In genomic region chr15:31277335-31278055, GRCh38 we compare ENCODE assay signal across 20 cellular contexts. TPM values are rescaled to one million over a fixed set of nuclear protein-coding genes. Genes with fewer than 3 reads are reported as not detected.
DNase-seq lines count a peak whose midpoint lies in the region; ATAC-seq and TF ChIP-seq lines count a peak whose summit lies in the region.
"Had no signal": no experiment of that assay in that cellular context is flagged by ENCODE, and none has a peak within 500 bp of the region (broad histone marks: within the 10 kb centered on the region; RNA-seq: fewer than 3 reads in every experiment).

No MANE protein-coding gene starts in this region.

- intact Hi-C loops in vagina (cut with DNase I), result no loop called here

- no peaks in the 10 kb centered on the region for H3K27me3 ChIP-seq in vagina
- H3K27me3 ChIP-seq: body of pancreas, neural progenitor cell had no signal

- H3K27ac Mint-ChIP-seq in activated naive CD8-positive, alpha-beta T cell treated with anti-CD3 and anti-CD28 coated beads, Interleukin-2, amount 10 ng/mL, durations not matched to agents 7 days and 5 days, result peak overlapping the region; percentile 40
- H3K27ac Mint-ChIP-seq in activated naive CD8-positive, alpha-beta T cell treated with anti-CD3 and anti-CD28 coated beads for 36 hours, result no peak overlapping the region
- H3K27ac Mint-ChIP-seq in activated naive CD8-positive, alpha-beta T cell treated with anti-CD3 and anti-CD28 coated beads, Interleukin-2, amount 50 U/mL, for 24 hours, result peak overlapping the region; percentile 43
- H3K27ac Mint-ChIP-seq in neural crest cell (ENCODE audit: unreplicated experiment), result peak overlapping the region; percentile 19
- H3K27ac Mint-ChIP-seq: activated naive CD4-positive, alpha-beta T cell treated with anti-CD3 and anti-CD28 coated beads, Interleukin-2, amount 50 U/mL, for 72 hours; CD4-positive, alpha-beta T cell; mesothelial cell of epicardium; neural progenitor cell had no signal

- H3K4me3 Mint-ChIP-seq in activated naive CD8-positive, alpha-beta T cell treated with anti-CD3 and anti-CD28 coated beads, Interleukin-2, amount 10 ng/mL, durations not matched to agents 7 days and 5 days, result no peak overlapping the region
- no peak overlapping the region for H3K4me3 Mint-ChIP-seq in activated naive CD8-positive, alpha-beta T cell treated with anti-CD3 and anti-CD28 coated beads for 36 hours
- no peak overlapping the region for H3K4me3 Mint-ChIP-seq in activated naive CD8-positive, alpha-beta T cell treated with anti-CD3 and anti-CD28 coated beads, Interleukin-2, amount 50 U/mL, for 24 hours
- H3K4me3 Mint-ChIP-seq in neural crest cell, result no peak overlapping the region
- H3K4me3 Mint-ChIP-seq: CD4-positive, alpha-beta T cell; mesothelial cell of epicardium; neural progenitor cell had no signal

- H3K4me1 Mint-ChIP-seq in activated naive CD8-positive, alpha-beta T cell treated with anti-CD3 and anti-CD28 coated beads, Interleukin-2, amount 10 ng/mL, durations not matched to agents 7 days and 5 days, result peaks cover 17% of the 10 kb centered on the region
- peaks cover 20% of the 10 kb centered on the region for H3K4me1 Mint-ChIP-seq in activated naive CD8-positive, alpha-beta T cell treated with anti-CD3 and anti-CD28 coated beads for 36 hours
- peaks cover 9% of the 10 kb centered on the region for H3K4me1 Mint-ChIP-seq in activated naive CD8-positive, alpha-beta T cell treated with anti-CD3 and anti-CD28 coated beads, Interleukin-2, amount 50 U/mL, for 24 hours
- H3K4me1 Mint-ChIP-seq in neural crest cell, result peaks cover 68% of the 10 kb centered on the region

- TF ChIP-seq CTCF in neural crest cell (conservative IDR thresholded peaks at IDR 0.05) (no peak), vagina (IDR thresholded peaks at IDR 0.05) (no peak)

- no peak for DNase-seq in activated naive CD8-positive, alpha-beta T cell treated with anti-CD3 and anti-CD28 coated beads, Interleukin-2, amount 10 ng/mL, durations not matched to agents 7 days and 5 days
- DNase-seq in activated naive CD8-positive, alpha-beta T cell treated with anti-CD3 and anti-CD28 coated beads for 36 hours, result no peak
- DNase-seq in activated naive CD8-positive, alpha-beta T cell treated with anti-CD3 and anti-CD28 coated beads, Interleukin-2, amount 50 U/mL, for 24 hours, result no peak
- no peak for DNase-seq in neural crest cell (ENCODE audit: low read depth, low spot score)
- DNase-seq in vagina (ENCODE audit: extremely low spot score in 2 of 2), result peak; percentile 82 to 94
- no peak for DNase-seq in SHP77 treated with DMSO at 0.1 percent for 48 hours (lab: John Stamatoyannopoulos, UW)
- no peak for DNase-seq in activated gamma-delta T cell treated with Interleukin-2 at 50 U/mL for 16 hours
- DNase-seq in NCI-H526 (lab: John Stamatoyannopoulos, UW), result no peak
- DNase-seq: activated CD4-positive, alpha-beta T cell treated with anti-CD3 and anti-CD28 coated beads, Interleukin-2, amount 50 U/mL, for 1 hour; activated T-cell treated with anti-CD3 and anti-CD28 coated beads, Interleukin-2, amount 50 U/mL, for 1 hour; CD4-positive, alpha-beta T cell; cortex of kidney; GDM1; GOT3; KBM-7 had no signal

- no peak overlapping the region for H3K27ac ChIP-seq in vagina
- H3K27ac ChIP-seq: body of pancreas, neural progenitor cell had no signal

- H3K27me3 Mint-ChIP-seq in activated naive CD8-positive, alpha-beta T cell treated with anti-CD3 and anti-CD28 coated beads, Interleukin-2, amount 10 ng/mL, durations not matched to agents 7 days and 5 days, result peaks cover under 1% of the 10 kb centered on the region
- no peaks in the 10 kb centered on the region for H3K27me3 Mint-ChIP-seq in activated naive CD8-positive, alpha-beta T cell treated with anti-CD3 and anti-CD28 coated beads for 36 hours
- H3K27me3 Mint-ChIP-seq in activated naive CD8-positive, alpha-beta T cell treated with anti-CD3 and anti-CD28 coated beads, Interleukin-2, amount 50 U/mL, for 24 hours, result no peaks in the 10 kb centered on the region
- H3K27me3 Mint-ChIP-seq in neural crest cell (ENCODE audit: low read depth), result no peaks in the 10 kb centered on the region
- H3K27me3 Mint-ChIP-seq: CD4-positive, alpha-beta T cell had no signal

- H3K9me3 Mint-ChIP-seq in activated naive CD8-positive, alpha-beta T cell treated with anti-CD3 and anti-CD28 coated beads, Interleukin-2, amount 10 ng/mL, durations not matched to agents 7 days and 5 days, result no peaks in the 10 kb centered on the region
- H3K9me3 Mint-ChIP-seq in activated naive CD8-positive, alpha-beta T cell treated with anti-CD3 and anti-CD28 coated beads for 36 hours, result no peaks in the 10 kb centered on the region
- H3K9me3 Mint-ChIP-seq in activated naive CD8-positive, alpha-beta T cell treated with anti-CD3 and anti-CD28 coated beads, Interleukin-2, amount 50 U/mL, for 24 hours, result no peaks in the 10 kb centered on the region
- no peaks in the 10 kb centered on the region for H3K9me3 Mint-ChIP-seq in neural crest cell
- H3K9me3 Mint-ChIP-seq: activated naive CD4-positive, alpha-beta T cell treated with anti-CD3 and anti-CD28 coated beads, Interleukin-2, amount 50 U/mL, for 72 hours; CD4-positive, alpha-beta T cell; mesothelial cell of epicardium had no signal

- TF ChIP-seq POLR2A in vagina (IDR thresholded peaks at IDR 0.05), result no peak

- H3K36me3 ChIP-seq in vagina, result no peaks in the 10 kb centered on the region
- H3K36me3 ChIP-seq: neural progenitor cell had no signal

- H3K4me3 ChIP-seq in vagina, result no peak overlapping the region
- H3K4me3 ChIP-seq: body of pancreas, neural progenitor cell had no signal

- no peaks in the 10 kb centered on the region for H3K36me3 Mint-ChIP-seq in activated naive CD8-positive, alpha-beta T cell treated with anti-CD3 and anti-CD28 coated beads, Interleukin-2, amount 10 ng/mL, durations not matched to agents 7 days and 5 days
- no peaks in the 10 kb centered on the region for H3K36me3 Mint-ChIP-seq in activated naive CD8-positive, alpha-beta T cell treated with anti-CD3 and anti-CD28 coated beads for 36 hours
- H3K36me3 Mint-ChIP-seq in activated naive CD8-positive, alpha-beta T cell treated with anti-CD3 and anti-CD28 coated beads, Interleukin-2, amount 50 U/mL, for 24 hours (ENCODE audit: low read depth), result no peaks in the 10 kb centered on the region
- no peaks in the 10 kb centered on the region for H3K36me3 Mint-ChIP-seq in neural crest cell (ENCODE audit: low read depth)
- H3K36me3 Mint-ChIP-seq: activated naive CD4-positive, alpha-beta T cell treated with anti-CD3 and anti-CD28 coated beads, Interleukin-2, amount 50 U/mL, for 72 hours; mesothelial cell of epicardium; neural progenitor cell had no signal

- H3K9me3 ChIP-seq in vagina, result no peaks in the 10 kb centered on the region
- H3K9me3 ChIP-seq: body of pancreas had no signal

- POLR2A ChIA-PET in activated naive CD8-positive, alpha-beta T cell treated with anti-CD3 and anti-CD28 coated beads, Interleukin-2, amount 10 ng/mL, durations not matched to agents 7 days and 5 days (lab: Charles Lee), result interaction anchor here (0.8 to 1.5 kb wide), 2 partner anchors 8 to 90 kb away, joined by 3 to 5 read pairs; no protein-coding TSS in a partner anchor

- no peak for ATAC-seq in activated naive CD8-positive, alpha-beta T cell treated with anti-CD3 and anti-CD28 coated beads, Interleukin-2, amount 10 ng/mL, durations not matched to agents 7 days and 5 days (ENCODE audit: low read depth)
- ATAC-seq in activated naive CD8-positive, alpha-beta T cell treated with anti-CD3 and anti-CD28 coated beads, Interleukin-2, amount 50 U/mL, for 24 hours, result no peak
- ATAC-seq: activated naive CD4-positive, alpha-beta T cell treated with anti-CD3 and anti-CD28 coated beads, Interleukin-2, amount 50 U/mL, for 72 hours; body of pancreas; left lobe of liver had no signal

- peaks cover 13% of the 10 kb centered on the region for H3K4me1 ChIP-seq in vagina

RNA-seq across cellular contexts. Expression of gene KLF13, which starts 49.1 kb away (rescaled TPM):
- 100 to 1,000 TPM; 230 to 252 TPM for total RNA-seq in activated naive CD8-positive, alpha-beta T cell treated with anti-CD3 and anti-CD28 coated beads, Interleukin-2, amount 10 ng/mL, durations not matched to agents 7 days and 5 days
- total RNA-seq in activated naive CD8-positive, alpha-beta T cell treated with anti-CD3 and anti-CD28 coated beads for 36 hours, result 100 to 1,000 TPM; 110 to 111 TPM
- total RNA-seq in neural crest cell, result 43.3 and 44.6 TPM in 2 replicates
- total RNA-seq in vagina, result 30.9 TPM

Comparison
In these comparisons a context has a peak if more than half of its experiments do, and no peak if none do; other contexts are left out.
1. DNase-seq: peak in vagina (2 of 2); none in activated naive CD8-positive, alpha-beta T cell treated with anti-CD3 and anti-CD28 coated beads, Interleukin-2, amount 10 ng/mL, durations not matched to agents 7 days and 5 days (single experiment), activated naive CD8-positive, alpha-beta T cell treated with anti-CD3 and anti-CD28 coated beads for 36 hours (single experiment), activated naive CD8-positive, alpha-beta T cell treated with anti-CD3 and anti-CD28 coated beads, Interleukin-2, amount 50 U/mL, for 24 hours (single experiment), neural crest cell (single experiment), SHP77 treated with DMSO at 0.1 percent for 48 hours (single experiment), activated gamma-delta T cell treated with Interleukin-2 at 50 U/mL for 16 hours (single experiment) and NCI-H526 (0 of 2).